Comparison of ENCODE assay signal across 32 cellular contexts in the genomic region with DNA sequence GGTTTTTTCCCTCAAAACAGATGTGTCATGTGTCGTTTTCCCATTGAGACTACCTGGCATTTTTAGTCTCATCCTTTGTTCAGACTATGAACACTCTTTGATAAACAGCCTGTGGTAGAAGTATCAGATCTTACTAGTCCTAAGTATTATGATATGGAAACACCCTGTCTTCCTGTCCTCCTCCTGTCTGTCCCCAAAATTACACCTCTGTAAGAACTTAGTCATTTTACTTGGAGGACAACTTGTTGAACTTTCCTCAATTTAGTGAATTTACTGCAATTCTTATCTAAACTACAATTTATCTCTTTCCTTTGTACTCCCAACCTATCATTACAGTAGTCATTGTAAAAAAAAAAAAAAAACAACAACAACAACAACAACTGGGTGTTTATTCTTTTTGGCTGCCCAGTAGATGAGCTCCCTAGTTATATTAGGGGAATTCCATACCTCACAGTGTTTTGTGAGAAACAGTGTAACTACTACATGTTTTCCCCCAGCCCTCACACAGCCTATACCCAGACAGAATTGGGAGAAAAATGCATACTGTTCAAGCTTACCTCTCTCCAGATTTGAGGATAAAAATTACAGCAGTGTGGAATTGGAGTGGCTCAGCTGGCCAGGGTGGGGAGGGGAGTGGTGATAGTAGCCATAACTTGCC. TPM values are rescaled to one million over a fixed set of nuclear protein-coding genes. Genes with fewer than 3 reads are reported as not detected.
DNase-seq lines count a peak whose midpoint lies in the region; ATAC-seq and TF ChIP-seq lines count a peak whose summit lies in the region.
"Had no signal": no experiment of that assay in that cellular context is flagged by ENCODE, and none has a peak within 500 bp of the region (broad histone marks: within the 10 kb centered on the region; RNA-seq: fewer than 3 reads in every experiment).

No MANE protein-coding gene starts in this region.

- H3K4me1 ChIP-seq in mammary epithelial cell (ENCODE audit: insufficient read depth, low read length) (no peaks in the 10 kb centered on the region), HUES6 (ENCODE audit: control insufficient read depth, insufficient read depth, low read length) (peaks cover 13% of the 10 kb centered on the region), left ventricle myocardium inferior (peaks cover 28% of the 10 kb centered on the region)
- H3K4me1 ChIP-seq: SJCRH30 had no signal

- no peak overlapping the region for H2AFZ ChIP-seq in mammary epithelial cell (ENCODE audit: low read depth, low read length)
- H2AFZ ChIP-seq: parathyroid adenoma had no signal

- H3K36me3 ChIP-seq in mammary epithelial cell (ENCODE audit: insufficient read depth, low read length) (peaks cover 5% of the 10 kb centered on the region), HUES6 (ENCODE audit: control insufficient read depth, insufficient read depth, low read length) (peaks cover 8% of the 10 kb centered on the region), left ventricle myocardium inferior (peaks cover 7% of the 10 kb centered on the region)

- H3K36me3 Mint-ChIP-seq in MCF 10A (ENCODE audit: insufficient read depth, unreplicated experiment), result peaks cover 27% of the 10 kb centered on the region

- POLR2A ChIA-PET in MCF 10A (lab: Yijun Ruan, JAX), result interaction anchor here (1.0 to 1.5 kb wide), 2 partner anchors 10 to 36 kb away, joined by 4 to 6 read pairs; partner anchors contain the start of gene SMIM13

- H3K27ac Mint-ChIP-seq in MCF 10A (ENCODE audit: low read depth, unreplicated experiment), result peak overlapping the region; percentile 14
- H3K27ac Mint-ChIP-seq: activated CD4-positive, alpha-beta memory T cell treated with anti-CD3 and anti-CD28 coated beads for 36 hours; activated naive CD8-positive, alpha-beta T cell treated with anti-CD3 and anti-CD28 coated beads for 36 hours; T-cell had no signal

- H3K4me2 ChIP-seq in mammary epithelial cell (ENCODE audit: insufficient read depth, low read depth, low read length), result no peak overlapping the region
- H3K4me2 ChIP-seq: smooth muscle cell had no signal

- TF ChIP-seq CTCF in MCF 10A (IDR thresholded peaks at IDR 0.05; ENCODE audit: unreplicated experiment) (no peak), mammary epithelial cell (conservative IDR thresholded peaks at IDR 0.05 in 1 of 2, IDR thresholded peaks at IDR 0.05 in 1 of 2; ENCODE audit: extremely low read depth in 1 of 2, insufficient read depth in 1 of 2, low read depth in 1 of 2, low read length in 2 of 2) (no peak), left ventricle myocardium inferior (IDR thresholded peaks at IDR 0.05; ENCODE audit: borderline replicate concordance) (no peak)

- dilution Hi-C loops in mammary epithelial cell (cut with HindIII; ENCODE audit: low sequenced_read_pairs), result loop anchor here (5.0 kb wide), 1 partner anchor 357 kb away; no protein-coding TSS in a partner anchor

- H4K20me1 ChIP-seq in mammary epithelial cell (ENCODE audit: insufficient read depth, low read length), result no peaks in the 10 kb centered on the region

- no peaks in the 10 kb centered on the region for H3K27me3 Mint-ChIP-seq in MCF 10A (ENCODE audit: insufficient read depth, unreplicated experiment)
- H3K27me3 Mint-ChIP-seq: activated CD4-positive, alpha-beta memory T cell treated with anti-CD3 and anti-CD28 coated beads for 36 hours; activated naive CD8-positive, alpha-beta T cell treated with anti-CD3 and anti-CD28 coated beads for 36 hours; T-cell had no signal

- H3K9me3 Mint-ChIP-seq in MCF 10A (ENCODE audit: unreplicated experiment), result no peaks in the 10 kb centered on the region
- H3K9me3 Mint-ChIP-seq: activated CD4-positive, alpha-beta memory T cell treated with anti-CD3 and anti-CD28 coated beads for 36 hours; activated naive CD8-positive, alpha-beta T cell treated with anti-CD3 and anti-CD28 coated beads for 36 hours; T-cell had no signal

- DNase-seq in MCF 10A (ENCODE audit: unreplicated experiment), result no peak
- no peak for DNase-seq in mammary epithelial cell
- DNase-seq in stimulated activated CD4-positive, alpha-beta T cell treated with anti-CD3 and anti-CD28 coated beads, Interleukin-2, amount 100 ng/mL, for 24 hours, result no peak
- no peak for DNase-seq in NCI-H128 (lab: John Stamatoyannopoulos, UW; ENCODE audit: unreplicated experiment)
- no peak for DNase-seq in effector CD8-positive, alpha-beta T cell (lab: John Stamatoyannopoulos, UW)
- no peak for DNase-seq in left ventricle myocardium inferior
- DNase-seq: 8988T; activated CD4-positive, alpha-beta memory T cell treated with anti-CD3 and anti-CD28 coated beads for 36 hours; activated CD8-positive, alpha-beta memory T cell treated with anti-CD3 and anti-CD28 coated beads, Interleukin-2, amount 50 U/mL, for 48 hours; activated effector memory CD4-positive, alpha-beta T cell treated with anti-CD3 and anti-CD28 coated beads, Interleukin-2, amount 50 U/mL, for 16 hours; activated naive CD8-positive, alpha-beta T cell treated with anti-CD3 and anti-CD28 coated beads for 36 hours; foreskin fibroblast; head of caudate nucleus; NCI-H1694; NCI-H446 treated with DMSO at 0.1 percent for 48 hours; NCI-H82; SJCRH30; stimulated activated CD4-positive, alpha-beta T cell treated with anti-CD3 and anti-CD28 coated beads, Interleukin-2, amount 100 ng/mL, for 48 hours; T-cell had no signal

- WGBS in mammary epithelial cell (ENCODE audit: low coverage, missing lambda C conversion rate), result 61% methylated on average over 1 of the region's 1 CpG

- H3K4me1 Mint-ChIP-seq in MCF 10A (ENCODE audit: insufficient read depth, unreplicated experiment), result peaks cover 30% of the 10 kb centered on the region

- H3K4me3 Mint-ChIP-seq in MCF 10A (ENCODE audit: unreplicated experiment), result no peak overlapping the region
- H3K4me3 Mint-ChIP-seq: activated CD4-positive, alpha-beta memory T cell treated with anti-CD3 and anti-CD28 coated beads for 36 hours; activated naive CD8-positive, alpha-beta T cell treated with anti-CD3 and anti-CD28 coated beads for 36 hours; T-cell had no signal

- CTCF ChIA-PET in MCF 10A (lab: Yijun Ruan, JAX), result interaction anchor here (0.6 to 0.9 kb wide), 3 partner anchors 18 to 397 kb away, joined by 3 to 4 read pairs (median 3); no protein-coding TSS in a partner anchor
- CTCF ChIA-PET in mammary epithelial cell (lab: Charles Lee; ENCODE audit: low non-redundant PET), result no interaction called here

- H3K27ac ChIP-seq in mammary epithelial cell (ENCODE audit: insufficient read depth, low read depth, low read length) (no peak overlapping the region), HUES6 (ENCODE audit: low read depth, low read length) (peak overlapping the region; percentile 31; the same call in 1 of the 2 replicates), left ventricle myocardium inferior (replicated peaks) (no peak overlapping the region)
- H3K27ac ChIP-seq: ascending aorta, coronary artery, parathyroid adenoma, right atrium auricular region, SJCRH30 had no signal

- intact Hi-C loops in MCF 10A (cut with micrococcal nuclease), result no loop called here
- intact Hi-C loops in mammary epithelial cell (cut with micrococcal nuclease), result no loop called here
- intact Hi-C loops in left ventricle myocardium inferior (cut with micrococcal nuclease), result no loop called here

- no peak overlapping the region for H3K4me3 ChIP-seq in mammary epithelial cell (replicated peaks in 1 of 3; ENCODE audit: insufficient read depth in 1 of 3, low read depth in 2 of 3, low read length in 3 of 3)
- no peak overlapping the region for H3K4me3 ChIP-seq in HUES6 (ENCODE audit: low read depth, low read length)
- H3K4me3 ChIP-seq in left ventricle myocardium inferior, result no peak overlapping the region
- H3K4me3 ChIP-seq: ascending aorta, coronary artery, right atrium auricular region, SJCRH30, smooth muscle cell had no signal

- no peaks in the 10 kb centered on the region for H3K27me3 ChIP-seq in mammary epithelial cell (ENCODE audit: insufficient read depth, low read length)
- no peaks in the 10 kb centered on the region for H3K27me3 ChIP-seq in HUES6 (ENCODE audit: control insufficient read depth, insufficient read depth, low read length)
- H3K27me3 ChIP-seq in left ventricle myocardium inferior (ENCODE audit: low read depth), result no peaks in the 10 kb centered on the region
- H3K27me3 ChIP-seq: ascending aorta, right atrium auricular region, SJCRH30 had no signal

- ATAC-seq in HG02588 (IDR thresholded peaks at IDR 0.05; ENCODE audit: unreplicated experiment), result peak; percentile 54
- ATAC-seq: esophagus mucosa, T-cell had no signal

- H3K9ac ChIP-seq in mammary epithelial cell (ENCODE audit: insufficient read depth, low read length), result no peak overlapping the region
- no peak overlapping the region for H3K9ac ChIP-seq in HUES6 (ENCODE audit: low read length)
- H3K9ac ChIP-seq: parathyroid adenoma had no signal

- in situ Hi-C loops in mammary epithelial cell (cut with MboI; ENCODE audit: low sequenced_read_pairs in 2 of 2), result no loop called here

- BruUV-seq in MCF 10A (replicated peaks; lab: Mats Ljungman, UMichigan) (no TSS peak), mammary epithelial cell (replicated peaks; lab: Mats Ljungman, UMichigan) (no TSS peak)

- H3K79me2 ChIP-seq in mammary epithelial cell (ENCODE audit: insufficient read depth, low read length), result peaks cover 85% of the 10 kb centered on the region

- H3K9me3 ChIP-seq in mammary epithelial cell (replicated peaks; ENCODE audit: insufficient read depth, low read length) (no peaks in the 10 kb centered on the region), HUES6 (ENCODE audit: control insufficient read depth, insufficient read depth, low read depth, low read length) (no peaks in the 10 kb centered on the region), left ventricle myocardium inferior (replicated peaks) (no peaks in the 10 kb centered on the region)
- H3K9me3 ChIP-seq: ascending aorta, right atrium auricular region, SJCRH30 had no signal

RNA-seq across cellular contexts. Expression of gene ERVFRD-1, which starts 18.5 kb away (rescaled TPM):
- total RNA-seq in MCF 10A (2022) (not detected in 2 replicates), mammary epithelial cell (not detected), left ventricle myocardium inferior (not detected)
- not detected for polyA plus RNA-seq in mammary epithelial cell
- polyA minus RNA-seq in mammary epithelial cell, result not detected
- total RNA-seq: activated CD4-positive, alpha-beta memory T cell treated with anti-CD3 and anti-CD28 coated beads for 36 hours; activated naive CD8-positive, alpha-beta T cell treated with anti-CD3 and anti-CD28 coated beads for 36 hours; ascending aorta; cardiac septum; esophagus mucosa; LHCN-M2; right atrium auricular region; SJCRH30; temporal lobe; urinary bladder had no signal
- polyA plus RNA-seq: neural cell, smooth muscle cell had no signal

RNA-seq across cellular contexts. Expression of gene SMIM13, which starts 36.4 kb away (rescaled TPM):
- total RNA-seq in MCF 10A (2022) (28.1 and 29.8 TPM in 2 replicates), mammary epithelial cell (10 to 100 TPM; 12.3 to 17.5 TPM), left ventricle myocardium inferior (12.3 TPM)
- 3.5 TPM for polyA plus RNA-seq in mammary epithelial cell
- polyA minus RNA-seq in mammary epithelial cell, result 0.36 TPM
